ENCODE assay signal across 6 cellular contexts in genomic region chr5:176193636-176194035, GRCh38. TPM values are rescaled to one million over a fixed set of nuclear protein-coding genes. Genes with fewer than 3 reads are reported as not detected.
DNase-seq lines count a peak whose midpoint lies in the region; ATAC-seq and TF ChIP-seq lines count a peak whose summit lies in the region.
"Not testable (repeated sequence)": the region's sequence is repeated elsewhere in the genome, so short reads cannot be mapped to it uniquely, and the experiment has no call there.

No MANE protein-coding gene starts in this region.

- peaks cover 45% of the 10 kb centered on the region for H3K27me3 ChIP-seq in GM23338 (ENCODE audit: insufficient read depth)
- not testable (repeated sequence) for H3K27me3 ChIP-seq in Panc1 (ENCODE audit: control insufficient read depth, insufficient read depth, low read length)

- not testable (repeated sequence) for H3F3A ChIP-seq in GM23338 (replicated peaks; ENCODE audit: low read depth)

- not testable (repeated sequence) for H3K9me2 ChIP-seq in GM23338 (ENCODE audit: insufficient read depth)

- H3K9me3 ChIP-seq in Panc1 (ENCODE audit: control insufficient read depth, insufficient read depth, low read depth, low read length): not testable (repeated sequence)

- not testable (repeated sequence) for H3K9me3 Mint-ChIP-seq in Calu3 (ENCODE audit: low read depth, unreplicated experiment); GM23338; activated T-helper 17 cell treated with anti-CD3 and anti-CD28 coated beads, Interleukin-2, amount 50 U/mL, for 72 hours; activated naive CD8-positive, alpha-beta T cell treated with anti-CD3 and anti-CD28 coated beads for 36 hours; nephron progenitor cell

- not testable (repeated sequence) for H3K4me1 Mint-ChIP-seq in Calu3 (ENCODE audit: low read depth, unreplicated experiment); activated T-helper 17 cell treated with anti-CD3 and anti-CD28 coated beads, Interleukin-2, amount 50 U/mL, for 72 hours; activated naive CD8-positive, alpha-beta T cell treated with anti-CD3 and anti-CD28 coated beads for 36 hours; nephron progenitor cell
- peaks cover 11% of the 10 kb centered on the region; the same call in 2 of the 3 replicates for H3K4me1 Mint-ChIP-seq in GM23338

- H3K27ac ChIP-seq in GM23338 (ENCODE audit: low read depth); Panc1 (ENCODE audit: low read length): not testable (repeated sequence)

- H4K20me1 ChIP-seq in GM23338 (replicated peaks; ENCODE audit: insufficient read depth): not testable (repeated sequence)

- H3K36me3 ChIP-seq in GM23338 (ENCODE audit: insufficient read depth); Panc1 (ENCODE audit: control insufficient read depth, insufficient read depth, low read length): not testable (repeated sequence)

- POLR2A ChIA-PET in Panc1 (lab: Charles Lee): not testable (repeated sequence)

- not testable (repeated sequence) for H3K79me2 ChIP-seq in GM23338 (replicated peaks; ENCODE audit: insufficient read depth)

- BruUV-seq in Calu3 (replicated peaks; lab: Mats Ljungman, UMichigan); Panc1 (replicated peaks; lab: Mats Ljungman, UMichigan): not testable (repeated sequence)

- CTCF ChIA-PET in Calu3 (lab: Charles Lee); Panc1 (lab: Charles Lee): not testable (repeated sequence)

- TF ChIP-seq CTCF in Calu3 (IDR thresholded peaks at IDR 0.05; ENCODE audit: unreplicated experiment); GM23338 (conservative IDR thresholded peaks at IDR 0.05; ENCODE audit: low read depth in 2 of 2); Panc1 (IDR thresholded peaks at IDR 0.05); nephron progenitor cell (IDR thresholded peaks at IDR 0.05): not testable (repeated sequence)

- ATAC-seq in GM23338: peak; percentile 1; the same call in 2 of the 3 replicates
- ATAC-seq in Panc1: peak; percentile 5; the same call in 1 of the 2 replicates
- not testable (repeated sequence) for ATAC-seq in activated T-helper 17 cell treated with anti-CD3 and anti-CD28 coated beads, Interleukin-2, amount 50 U/mL, for 72 hours (replicated peaks)

- in situ Hi-C loops in Panc1 (cut with HindIII; ENCODE audit: low pct_unique_long_range_greater_than_20kb, low sequenced_read_pairs): not testable (repeated sequence)

- H3K4me3 ChIP-seq in GM23338: peak overlapping the region; percentile 53; the same call in 1 of the 2 replicates
- H3K4me3 ChIP-seq in Panc1 (ENCODE audit: low read depth in 2 of 2, low read length in 2 of 2): not testable (repeated sequence)

- H3K4me1 ChIP-seq in GM23338 (ENCODE audit: insufficient read depth); Panc1 (ENCODE audit: control insufficient read depth, insufficient read depth, low read length): not testable (repeated sequence)

- H3K27me3 Mint-ChIP-seq in Calu3 (ENCODE audit: unreplicated experiment) (peaks cover 52% of the 10 kb centered on the region), GM23338 (ENCODE audit: insufficient read depth, low read depth, poor library complexity) (peaks cover 35% of the 10 kb centered on the region), nephron progenitor cell (ENCODE audit: low read depth, poor library complexity) (peaks cover 39% of the 10 kb centered on the region)
- H3K27me3 Mint-ChIP-seq in activated T-helper 17 cell treated with anti-CD3 and anti-CD28 coated beads, Interleukin-2, amount 50 U/mL, for 72 hours: not testable (repeated sequence)
- peaks cover 15% of the 10 kb centered on the region for H3K27me3 Mint-ChIP-seq in activated naive CD8-positive, alpha-beta T cell treated with anti-CD3 and anti-CD28 coated beads for 36 hours

- not testable (repeated sequence) for H2AFZ ChIP-seq in GM23338

- intact Hi-C loops in Calu3 (cut with micrococcal nuclease; ENCODE audit: unreplicated experiment); Panc1 (cut with micrococcal nuclease; ENCODE audit: unreplicated experiment): not testable (repeated sequence)

- DNase-seq in Calu3; GM23338 (ENCODE audit: low spot score); Panc1 (ENCODE audit: low read depth, low spot score); activated naive CD8-positive, alpha-beta T cell treated with anti-CD3 and anti-CD28 coated beads for 36 hours; nephron progenitor cell: not testable (repeated sequence)

- H3K4me3 Mint-ChIP-seq in Calu3 (ENCODE audit: low read depth, unreplicated experiment) (peak overlapping the region; percentile 60), GM23338 (0 out of 3 replicates have a peak overlapping the region, but pooled peaks have one; percentile 14), nephron progenitor cell (peak overlapping the region; percentile 52)
- H3K4me3 Mint-ChIP-seq in activated T-helper 17 cell treated with anti-CD3 and anti-CD28 coated beads, Interleukin-2, amount 50 U/mL, for 72 hours: peak overlapping the region; percentile 38
- peak overlapping the region; percentile 1 for H3K4me3 Mint-ChIP-seq in activated naive CD8-positive, alpha-beta T cell treated with anti-CD3 and anti-CD28 coated beads for 36 hours

- not testable (repeated sequence) for H3K27ac Mint-ChIP-seq in Calu3 (ENCODE audit: unreplicated experiment); GM23338; activated T-helper 17 cell treated with anti-CD3 and anti-CD28 coated beads, Interleukin-2, amount 50 U/mL, for 72 hours; activated naive CD8-positive, alpha-beta T cell treated with anti-CD3 and anti-CD28 coated beads for 36 hours; nephron progenitor cell

- H3K36me3 Mint-ChIP-seq in Calu3 (ENCODE audit: insufficient read depth, unreplicated experiment); GM23338 (ENCODE audit: low read depth); activated T-helper 17 cell treated with anti-CD3 and anti-CD28 coated beads, Interleukin-2, amount 50 U/mL, for 72 hours (ENCODE audit: low read depth); activated naive CD8-positive, alpha-beta T cell treated with anti-CD3 and anti-CD28 coated beads for 36 hours; nephron progenitor cell (ENCODE audit: low read depth): not testable (repeated sequence)

- H3K4me2 ChIP-seq in GM23338: peak overlapping the region; percentile 80; the same call in 1 of the 2 replicates

RNA-seq across cellular contexts. Expression of gene SIMC1, which starts 44.6 kb away (rescaled TPM):
- total RNA-seq in Calu3 (2022): 24.9 and 31.8 TPM in 2 replicates
- total RNA-seq in GM23338 (2014; rRNA removed; shearing (Covaris generic)): 8.2 and 14.6 TPM in 2 replicates
- polyA plus RNA-seq in GM23338 (2016; fragmentation: Nextera tagmentation; extraction: Ambion mirVana): 8.6 and 9.4 TPM in 2 replicates
- total RNA-seq in Panc1 (2021; ENCODE audit: unreplicated experiment): 19.2 TPM
- polyA plus RNA-seq in Panc1 (2012; ENCODE audit: insufficient read length): 12.5 TPM
- total RNA-seq in activated T-helper 17 cell treated with anti-CD3 and anti-CD28 coated beads, Interleukin-2, amount 50 U/mL, for 72 hours: 10 to 100 TPM; 17.9 to 28.5 TPM
- total RNA-seq in activated naive CD8-positive, alpha-beta T cell treated with anti-CD3 and anti-CD28 coated beads for 36 hours: 10 to 100 TPM; 23.5 to 24.8 TPM

Comparison
In these comparisons a context has a peak if more than half of its experiments do, and no peak if none do; other contexts are left out.
1. H3K4me3 Mint-ChIP-seq: peak in every context shown above with its lines; median percentile 60 in Calu3; 52 in nephron progenitor cell; 38 in activated T-helper 17 cell treated with anti-CD3 and anti-CD28 coated beads, Interleukin-2, amount 50 U/mL, for 72 hours; 14 in GM23338; 1 in activated naive CD8-positive, alpha-beta T cell treated with anti-CD3 and anti-CD28 coated beads for 36 hours.